Comparison of ENCODE assay signal across 28 cellular contexts in genomic region chr1:171292799-171293198, GRCh38. TPM values are rescaled to one million over a fixed set of nuclear protein-coding genes. Genes with fewer than 3 reads are reported as not detected.
DNase-seq lines count a peak whose midpoint lies in the region; ATAC-seq, FAIRE-seq and TF ChIP-seq lines count a peak whose summit lies in the region.
"Had no signal": no experiment of that assay in that cellular context is flagged by ENCODE, and none has a peak within 500 bp of the region (broad histone marks: within the 10 kb centered on the region; RNA-seq: fewer than 3 reads in every experiment).

No MANE protein-coding gene starts in this region.

- H3K9me3 Mint-ChIP-seq in progenitor cell of endocrine pancreas (ENCODE audit: low read depth), result no peaks in the 10 kb centered on the region
- no peaks in the 10 kb centered on the region for H3K9me3 Mint-ChIP-seq in activated T-helper 17 cell treated with anti-CD3 and anti-CD28 coated beads, Interleukin-2, amount 50 U/mL, for 72 hours
- H3K9me3 Mint-ChIP-seq: activated T-helper 1 cell treated with anti-CD3 and anti-CD28 coated beads, Interleukin-12 subunit alpha, Interleukin-12 subunit beta, Interleukin-2, Interleukin-4 antibody, amounts not matched to agents 30 ng/mL and 10 ng/mL and 1 ng/mL, durations not matched to agents 14 hours and 24 hours and 36 hours; H9 had no signal

- no peak for FAIRE-seq in HepG2 (lab: Jason Lieb, UNC)

- no peak overlapping the region for H3K4me3 ChIP-seq in right lobe of liver
- H3K4me3 ChIP-seq in HepG2 (replicated peaks in 1 of 3; ENCODE audit: insufficient read depth in 1 of 3, low read depth in 2 of 3, low read length in 3 of 3), result no peak overlapping the region
- H3K4me3 ChIP-seq in adipocyte (ENCODE audit: low read length), result no peak overlapping the region
- no peak overlapping the region for H3K4me3 ChIP-seq in fibroblast of mammary gland (ENCODE audit: control insufficient read depth, low read depth, low read length)
- H3K4me3 ChIP-seq: BLaER1 treated with 17β-estradiol and CSF1 and Interleukin-3, amounts not matched to agents 10 nM and 100 nM; body of pancreas; transverse colon had no signal

- H3K36me3 ChIP-seq in right lobe of liver (no peaks in the 10 kb centered on the region), HepG2 (replicated peaks in 1 of 2; ENCODE audit: control insufficient read depth in 1 of 2, insufficient read depth in 2 of 2, low read length in 2 of 2) (no peaks in the 10 kb centered on the region), adipocyte (ENCODE audit: control insufficient read depth, insufficient read depth, low read length, severe bottlenecking) (no peaks in the 10 kb centered on the region)
- H3K36me3 ChIP-seq: BLaER1 treated with 17β-estradiol and CSF1 and Interleukin-3, amounts not matched to agents 10 nM and 100 nM; transverse colon had no signal

- no peaks in the 10 kb centered on the region for H4K20me1 ChIP-seq in HepG2 (ENCODE audit: insufficient read depth, low read length)
- H4K20me1 ChIP-seq: BLaER1 treated with 17β-estradiol and CSF1 and Interleukin-3, amounts not matched to agents 10 nM and 100 nM had no signal

- peaks cover under 1% of the 10 kb centered on the region for H3K4me1 Mint-ChIP-seq in progenitor cell of endocrine pancreas (ENCODE audit: low read depth)
- H3K4me1 Mint-ChIP-seq in activated T-helper 17 cell treated with anti-CD3 and anti-CD28 coated beads, Interleukin-2, amount 50 U/mL, for 72 hours, result no peaks in the 10 kb centered on the region
- H3K4me1 Mint-ChIP-seq: activated CD4-positive, alpha-beta T cell treated with anti-CD3 and anti-CD28 coated beads, Interleukin-2, amount 10 ng/mL, durations not matched to agents 7 days and 5 days; activated naive CD4-positive, alpha-beta T cell treated with anti-CD3 and anti-CD28 coated beads, Interleukin-2, amount 50 U/mL, for 24 hours; stimulated activated naive CD8-positive, alpha-beta T cell treated with anti-CD3 and anti-CD28 coated beads, Interleukin-15, amount 100 ng/mL, for 72 hours had no signal

- H3K27me3 Mint-ChIP-seq in progenitor cell of endocrine pancreas, result no peaks in the 10 kb centered on the region
- peaks cover 22% of the 10 kb centered on the region for H3K27me3 Mint-ChIP-seq in activated T-helper 17 cell treated with anti-CD3 and anti-CD28 coated beads, Interleukin-2, amount 50 U/mL, for 72 hours

- intact Hi-C loops in right lobe of liver (cut with DNase I) (loop anchor here in 1 of 2 donors (10.0 kb wide), 1 partner anchor 48 kb away; the partner anchor contains the start of gene FMO1), HepG2 (cut with micrococcal nuclease; ENCODE audit: unreplicated experiment) (no loop called here)

- H3K27ac Mint-ChIP-seq in progenitor cell of endocrine pancreas, result no peak overlapping the region
- H3K27ac Mint-ChIP-seq in activated T-helper 17 cell treated with anti-CD3 and anti-CD28 coated beads, Interleukin-2, amount 50 U/mL, for 72 hours, result no peak overlapping the region
- H3K27ac Mint-ChIP-seq: activated CD4-positive, alpha-beta T cell treated with anti-CD3 and anti-CD28 coated beads, Interleukin-2, amount 10 ng/mL, durations not matched to agents 7 days and 5 days; activated naive CD4-positive, alpha-beta T cell treated with anti-CD3 and anti-CD28 coated beads, Interleukin-2, amount 50 U/mL, for 24 hours; activated T-helper 1 cell treated with anti-CD3 and anti-CD28 coated beads, Interleukin-12 subunit alpha, Interleukin-12 subunit beta, Interleukin-2, Interleukin-4 antibody, amounts not matched to agents 30 ng/mL and 10 ng/mL and 1 ng/mL, durations not matched to agents 14 hours and 24 hours and 36 hours had no signal

- no peak overlapping the region for H3K4me2 ChIP-seq in HepG2 (ENCODE audit: low read depth, low read length)
- H3K4me2 ChIP-seq: BLaER1 treated with 17β-estradiol and CSF1 and Interleukin-3, amounts not matched to agents 10 nM and 100 nM had no signal

- POLR2A ChIA-PET in HepG2 (lab: Yijun Ruan, JAX), result no interaction called here

- H3K4me1 ChIP-seq in right lobe of liver (peaks cover 0 to 6% (median 0%) of the 10 kb centered on the region in 4 donors), HepG2 (ENCODE audit: insufficient read depth, low read length) (no peaks in the 10 kb centered on the region), adipocyte (ENCODE audit: control insufficient read depth, insufficient read depth, low read length) (peaks cover 18% of the 10 kb centered on the region)
- H3K4me1 ChIP-seq: body of pancreas, Caco-2, parathyroid adenoma, transverse colon had no signal

- TF ChIP-seq RAD21 in HepG2 (CRISPR knock-in tag; IDR thresholded peaks at IDR 0.05), result no peak

- in situ Hi-C loops in HepG2 (cut with HindIII; ENCODE audit: extremely low pct_ligation_motif_present, low pct_unique_long_range_greater_than_20kb), result no loop called here

- no peak overlapping the region for H3K4me3 Mint-ChIP-seq in progenitor cell of endocrine pancreas (ENCODE audit: low read depth)
- H3K4me3 Mint-ChIP-seq in activated T-helper 17 cell treated with anti-CD3 and anti-CD28 coated beads, Interleukin-2, amount 50 U/mL, for 72 hours, result no peak overlapping the region
- H3K4me3 Mint-ChIP-seq: activated CD4-positive, alpha-beta T cell treated with anti-CD3 and anti-CD28 coated beads, Interleukin-2, amount 10 ng/mL, durations not matched to agents 7 days and 5 days; activated naive CD4-positive, alpha-beta T cell treated with anti-CD3 and anti-CD28 coated beads, Interleukin-2, amount 50 U/mL, for 24 hours; activated T-helper 1 cell treated with anti-CD3 and anti-CD28 coated beads, Interleukin-12 subunit alpha, Interleukin-12 subunit beta, Interleukin-2, Interleukin-4 antibody, amounts not matched to agents 30 ng/mL and 10 ng/mL and 1 ng/mL, durations not matched to agents 14 hours and 24 hours and 36 hours; H9; stimulated activated naive CD8-positive, alpha-beta T cell treated with anti-CD3 and anti-CD28 coated beads, Interleukin-15, amount 100 ng/mL, for 72 hours had no signal

- H2AFZ ChIP-seq in HepG2 (ENCODE audit: low read length), result no peak overlapping the region
- H2AFZ ChIP-seq: parathyroid adenoma had no signal

- peak in 2 of 3 donors; percentile 22 to 64 for DNase-seq in right lobe of liver
- no peak for DNase-seq in HepG2 (ENCODE audit: low spot score)
- peak; percentile 32 for DNase-seq in adipocyte (ENCODE audit: low read depth)
- DNase-seq in fibroblast of mammary gland (ENCODE audit: low read depth), result peak; percentile 96
- no peak for DNase-seq in progenitor cell of endocrine pancreas (ENCODE audit: low spot score, unreplicated experiment)
- DNase-seq in D341Med (ENCODE audit: low spot score), result no peak
- DNase-seq in NCI-H345 (lab: John Stamatoyannopoulos, UW), result no peak
- DNase-seq: 8988T; activated CD4-positive, alpha-beta T cell treated with anti-CD3 and anti-CD28 coated beads, Interleukin-2, amount 10 ng/mL, durations not matched to agents 7 days and 5 days; Caco-2; DMS79 treated with DMSO at 0.1 percent for 48 hours; erythroblast; H9; kidney glomerular epithelial cell; NCI-H1092; NCI-H1930; right cardiac atrium; stimulated activated naive CD8-positive, alpha-beta T cell treated with anti-CD3 and anti-CD28 coated beads, Interleukin-15, amount 100 ng/mL, for 72 hours; transverse colon had no signal

- H3K9ac ChIP-seq in HepG2 (ENCODE audit: insufficient read depth, low read depth, low read length) (no peak overlapping the region), adipocyte (ENCODE audit: low read length) (no peak overlapping the region)
- H3K9ac ChIP-seq: BLaER1 treated with 17β-estradiol and CSF1 and Interleukin-3, amounts not matched to agents 10 nM and 100 nM; parathyroid adenoma had no signal

- H3K27me3 ChIP-seq in right lobe of liver, result no peaks in the 10 kb centered on the region
- no peaks in the 10 kb centered on the region for H3K27me3 ChIP-seq in HepG2 (ENCODE audit: control insufficient read depth in 1 of 2, insufficient read depth in 2 of 2, low read length in 2 of 2)
- no peaks in the 10 kb centered on the region for H3K27me3 ChIP-seq in adipocyte (replicated peaks; ENCODE audit: control insufficient read depth, insufficient read depth, low read length)
- H3K27me3 ChIP-seq: BLaER1 treated with 17β-estradiol and CSF1 and Interleukin-3, amounts not matched to agents 10 nM and 100 nM; body of pancreas; transverse colon had no signal

- WGBS in right lobe of liver (ENCODE audit: insufficient coverage, low coverage, low lambda C conversion rate, missing lambda C conversion rate), result 30% methylated on average over 1 of the region's 1 CpG
- WGBS in HepG2 (ENCODE audit: low lambda C conversion rate), result 0% methylated on average over 1 of the region's 1 CpG

- H3K9me3 ChIP-seq in right lobe of liver (no peaks in the 10 kb centered on the region), HepG2 (ENCODE audit: low read length) (no peaks in the 10 kb centered on the region), adipocyte (ENCODE audit: control insufficient read depth, low read length) (no peaks in the 10 kb centered on the region)
- H3K9me3 ChIP-seq: body of pancreas, Caco-2, transverse colon had no signal

- H3K27ac ChIP-seq in right lobe of liver (no peak overlapping the region), HepG2 (ENCODE audit: extremely low read length, insufficient read depth, low read length) (no peak overlapping the region)
- H3K27ac ChIP-seq: BLaER1 treated with 17β-estradiol and CSF1 and Interleukin-3, amounts not matched to agents 10 nM and 100 nM; body of pancreas; parathyroid adenoma; transverse colon had no signal

- BruUV-seq in HepG2 (replicated peaks; lab: Mats Ljungman, UMichigan), result no TSS peak

- TF ChIP-seq CTCF in right lobe of liver (IDR thresholded peaks at IDR 0.05) (no peak), HepG2 (CRISPR knock-in tag; IDR thresholded peaks at IDR 0.05) (no peak), fibroblast of mammary gland (conservative IDR thresholded peaks at IDR 0.05; ENCODE audit: control insufficient read depth, insufficient read depth, low read depth, low read length) (no peak), progenitor cell of endocrine pancreas (IDR thresholded peaks at IDR 0.05; ENCODE audit: unreplicated experiment) (no peak)

- H3K36me3 Mint-ChIP-seq in progenitor cell of endocrine pancreas (ENCODE audit: insufficient read depth), result no peaks in the 10 kb centered on the region
- H3K36me3 Mint-ChIP-seq in activated T-helper 17 cell treated with anti-CD3 and anti-CD28 coated beads, Interleukin-2, amount 50 U/mL, for 72 hours (ENCODE audit: low read depth), result no peaks in the 10 kb centered on the region

- TF ChIP-seq EP300 in HepG2 (IDR thresholded peaks at IDR 0.05; ENCODE audit: low read depth in 2 of 2, low read length in 2 of 2), result no peak
- no peak for TF ChIP-seq EP300 in HepG2 (CRISPR knock-in tag; IDR thresholded peaks at IDR 0.05; ENCODE audit: borderline replicate concordance)

- no peaks in the 10 kb centered on the region for H3K79me2 ChIP-seq in HepG2 (ENCODE audit: insufficient read depth, low read length)
- H3K79me2 ChIP-seq: parathyroid adenoma had no signal

- ATAC-seq in right lobe of liver, result peak; percentile 54 to 81 (median 67)
- ATAC-seq in HepG2, result no peak
- no peak for ATAC-seq in activated T-helper 17 cell treated with anti-CD3 and anti-CD28 coated beads, Interleukin-2, amount 50 U/mL, for 72 hours (replicated peaks)
- ATAC-seq: body of pancreas; right cardiac atrium; stimulated activated naive CD8-positive, alpha-beta T cell treated with anti-CD3 and anti-CD28 coated beads, Interleukin-15, amount 100 ng/mL, for 72 hours had no signal

- TF ChIP-seq POLR2A in right lobe of liver (IDR thresholded peaks at IDR 0.05), result no peak
- TF ChIP-seq POLR2A in HepG2 (IDR thresholded peaks at IDR 0.05; ENCODE audit: insufficient read depth in 1 of 2, low read depth in 2 of 2, low read length in 2 of 2), result no peak

- CTCF ChIA-PET in HepG2 (lab: Yijun Ruan, JAX; ENCODE audit: low intra/inter-chr PET ratio, low total read pairs), result no interaction called here

RNA-seq across cellular contexts. Expression of gene FMO4, which starts 21.2 kb away (rescaled TPM):
- 10 to 100 TPM; 12.8 to 32.7 (median 20.0) TPM for total RNA-seq in right lobe of liver
- 0.07 and 0.36 TPM in 2 replicates for total RNA-seq in HepG2 (2016; rRNA removed; fragmentation: Illumina TruSeq; extraction: Trizol)
- not detected in 2 replicates for total RNA-seq in HepG2 (2016; cell fraction: cytosol; rRNA removed; fragmentation: Illumina TruSeq; extraction: Trizol; ENCODE audit: low read depth)
- total RNA-seq in HepG2 (2016; cell fraction: insoluble cytoplasmic fraction; rRNA removed; fragmentation: Illumina TruSeq; extraction: Trizol), result 0.37 and 0.56 TPM in 2 replicates
- 0.06 and 0.17 TPM in 2 replicates for total RNA-seq in HepG2 (2016; cell fraction: membrane; rRNA removed; fragmentation: Illumina TruSeq; extraction: Trizol)
- total RNA-seq in HepG2 (2016; cell fraction: nucleus; rRNA removed; fragmentation: Illumina TruSeq; extraction: Trizol), result 0.34 TPM in 1 of 2 replicates, not detected in the other
- polyA plus RNA-seq in HepG2 (2011; rRNA removed), result 0.10 and 0.29 TPM in 2 replicates
- polyA plus RNA-seq in HepG2 (2011; cell fraction: cytosol; rRNA removed), result 0.10 and 0.11 TPM in 2 replicates
- polyA plus RNA-seq in HepG2 (2011; cell fraction: nucleus; rRNA removed), result 0.05 TPM in 1 of 2 replicates, not detected in the other
- 0.17 and 0.34 TPM in 2 replicates for polyA plus RNA-seq in HepG2 (2012)
- polyA plus RNA-seq in HepG2 (2016; cell fraction: cytosol; fragmentation: Illumina TruSeq; extraction: Trizol; ENCODE audit: low read depth), result not detected in 2 replicates
- polyA plus RNA-seq in HepG2 (2016; cell fraction: insoluble cytoplasmic fraction; fragmentation: Illumina TruSeq; extraction: Trizol; ENCODE audit: low read depth), result 0.40 and 0.42 TPM in 2 replicates
- not detected in 2 replicates for polyA plus RNA-seq in HepG2 (2016; cell fraction: membrane; fragmentation: Illumina TruSeq; extraction: Trizol; ENCODE audit: low read depth)
- not detected in 2 replicates for polyA plus RNA-seq in HepG2 (2016; cell fraction: nucleus; fragmentation: Illumina TruSeq; extraction: Trizol; ENCODE audit: insufficient read depth, low read depth)
- polyA minus RNA-seq in HepG2 (2011; rRNA and poly(A)+ RNA removed; ENCODE audit: low replicate concordance), result 0.07 TPM in 1 of 2 replicates, not detected in the other
- polyA minus RNA-seq in HepG2 (2011; cell fraction: cytosol; rRNA and poly(A)+ RNA removed), result not detected in 2 replicates
- 0.52 TPM in 1 of 2 replicates, not detected in the other for polyA minus RNA-seq in HepG2 (2011; cell fraction: nucleus; rRNA and poly(A)+ RNA removed)
- total RNA-seq in progenitor cell of endocrine pancreas, result 3.7 and 4.5 TPM in 2 replicates
- total RNA-seq in activated T-helper 17 cell treated with anti-CD3 and anti-CD28 coated beads, Interleukin-2, amount 50 U/mL, for 72 hours, result 1 to 10 TPM; 2.0 to 2.7 TPM
- polyA plus RNA-seq: neural cell had no signal

RNA-seq across cellular contexts. Expression of gene FMO1, which starts 44.5 kb away (rescaled TPM):
- 1 to 10 TPM in 3 of 6 experiments, under 1 TPM in 3; 0.15 to 7.6 (median 2.5) TPM for total RNA-seq in right lobe of liver
- total RNA-seq in HepG2 (2016; rRNA removed; fragmentation: Illumina TruSeq; extraction: Trizol), result not detected in 2 replicates
- not detected in 2 replicates for total RNA-seq in HepG2 (2016; cell fraction: cytosol; rRNA removed; fragmentation: Illumina TruSeq; extraction: Trizol; ENCODE audit: low read depth)
- total RNA-seq in HepG2 (2016; cell fraction: insoluble cytoplasmic fraction; rRNA removed; fragmentation: Illumina TruSeq; extraction: Trizol), result not detected in 2 replicates
- total RNA-seq in HepG2 (2016; cell fraction: membrane; rRNA removed; fragmentation: Illumina TruSeq; extraction: Trizol), result not detected in 2 replicates
- total RNA-seq in HepG2 (2016; cell fraction: nucleus; rRNA removed; fragmentation: Illumina TruSeq; extraction: Trizol), result not detected in 2 replicates
- not detected in 2 replicates for polyA plus RNA-seq in HepG2 (2011; rRNA removed)
- polyA plus RNA-seq in HepG2 (2011; cell fraction: cytosol; rRNA removed), result not detected in 2 replicates
- not detected in 2 replicates for polyA plus RNA-seq in HepG2 (2011; cell fraction: nucleus; rRNA removed)
- polyA plus RNA-seq in HepG2 (2012), result not detected in 2 replicates
- polyA plus RNA-seq in HepG2 (2016; cell fraction: cytosol; fragmentation: Illumina TruSeq; extraction: Trizol; ENCODE audit: low read depth), result not detected in 2 replicates
- not detected in 2 replicates for polyA plus RNA-seq in HepG2 (2016; cell fraction: insoluble cytoplasmic fraction; fragmentation: Illumina TruSeq; extraction: Trizol; ENCODE audit: low read depth)
- not detected in 2 replicates for polyA plus RNA-seq in HepG2 (2016; cell fraction: membrane; fragmentation: Illumina TruSeq; extraction: Trizol; ENCODE audit: low read depth)
- not detected in 2 replicates for polyA plus RNA-seq in HepG2 (2016; cell fraction: nucleus; fragmentation: Illumina TruSeq; extraction: Trizol; ENCODE audit: insufficient read depth, low read depth)
- not detected in 2 replicates for polyA minus RNA-seq in HepG2 (2011; rRNA and poly(A)+ RNA removed; ENCODE audit: low replicate concordance)
- not detected in 2 replicates for polyA minus RNA-seq in HepG2 (2011; cell fraction: cytosol; rRNA and poly(A)+ RNA removed)
- not detected in 2 replicates for polyA minus RNA-seq in HepG2 (2011; cell fraction: nucleus; rRNA and poly(A)+ RNA removed)
- total RNA-seq in progenitor cell of endocrine pancreas, result 0.67 TPM in 1 of 2 replicates, not detected in the other
- not detected for total RNA-seq in activated T-helper 17 cell treated with anti-CD3 and anti-CD28 coated beads, Interleukin-2, amount 50 U/mL, for 72 hours
- total RNA-seq: activated CD4-positive, alpha-beta T cell treated with anti-CD3 and anti-CD28 coated beads, Interleukin-2, amount 10 ng/mL, durations not matched to agents 7 days and 5 days; activated T-helper 1 cell treated with anti-CD3 and anti-CD28 coated beads, Interleukin-12 subunit alpha, Interleukin-12 subunit beta, Interleukin-2, Interleukin-4 antibody, amounts not matched to agents 30 ng/mL and 10 ng/mL and 1 ng/mL, durations not matched to agents 14 hours and 24 hours and 36 hours; Caco-2; H9; LHCN-M2; lung microvascular endothelial cell; transverse colon had no signal
- polyA plus RNA-seq: neural cell had no signal

Comparison
In these comparisons a context has a peak if more than half of its experiments do, and no peak if none do; other contexts are left out.
1. ATAC-seq: peak in right lobe of liver (4 of 4); none in HepG2 (single experiment) and activated T-helper 17 cell treated with anti-CD3 and anti-CD28 coated beads, Interleukin-2, amount 50 U/mL, for 72 hours (single experiment).
2. DNase-seq: peak in right lobe of liver (2 of 3), adipocyte (single experiment) and fibroblast of mammary gland (single experiment); none in HepG2 (single experiment), progenitor cell of endocrine pancreas (single experiment), D341Med (single experiment) and NCI-H345 (single experiment).